Comparison of ENCODE assay signal across 8 cellular contexts in the genomic region with DNA sequence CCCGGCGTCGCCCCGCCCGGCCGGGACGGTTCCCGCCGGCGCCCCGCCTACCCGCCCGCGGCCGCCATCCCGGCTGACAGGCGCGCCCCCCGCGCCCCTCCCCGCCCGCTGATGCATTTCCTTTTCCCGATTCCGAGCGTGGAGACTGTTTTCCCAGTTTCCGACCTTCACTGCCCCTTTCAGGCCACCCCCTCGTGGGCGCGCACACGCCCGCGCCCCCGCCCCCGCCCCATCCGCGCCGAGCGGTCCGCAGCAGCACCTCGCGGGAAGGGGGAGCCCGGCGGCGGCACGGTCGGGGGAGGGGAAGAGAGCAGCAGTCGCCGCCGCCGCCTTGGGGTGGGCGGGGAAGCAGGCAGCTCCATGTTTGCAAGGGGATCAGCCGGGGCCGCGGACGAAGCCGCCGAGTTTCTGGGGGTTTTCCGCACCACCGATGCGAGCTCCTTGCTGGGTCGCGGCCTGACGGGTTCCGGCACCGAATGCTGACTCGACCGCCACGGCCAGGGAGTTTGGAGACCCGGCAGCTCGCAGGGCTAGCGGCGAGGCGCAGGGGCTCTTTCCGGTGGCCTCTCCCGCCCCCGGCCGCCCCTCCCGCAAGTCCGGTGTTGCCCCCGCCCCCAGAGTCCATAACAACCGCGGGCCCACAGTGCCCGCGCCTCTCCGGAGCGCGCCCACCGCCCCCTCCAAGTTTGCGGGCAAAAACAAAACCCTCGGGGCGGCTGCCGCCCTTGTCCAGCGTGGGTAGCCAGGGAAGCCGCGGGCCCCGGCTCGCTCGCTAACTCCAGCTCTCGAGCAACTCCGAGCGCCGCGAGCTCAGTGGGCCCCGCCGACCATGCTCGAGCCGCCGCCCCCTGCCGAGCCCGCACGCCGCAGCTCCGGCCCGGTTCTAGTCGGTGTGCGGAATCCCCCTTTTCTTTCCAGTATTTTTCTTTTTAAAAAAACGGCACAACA. TPM values are rescaled to one million over a fixed set of nuclear protein-coding genes. Genes with fewer than 3 reads are reported as not detected.
DNase-seq lines count a peak whose midpoint lies in the region; ATAC-seq and TF ChIP-seq lines count a peak whose summit lies in the region.

No MANE protein-coding gene starts in this region.

- no peaks in the 10 kb centered on the region for H3K36me3 ChIP-seq in IMR-90 (ENCODE audit: control insufficient read depth, insufficient read depth, low read length)

- H3K4me1 ChIP-seq in IMR-90 (ENCODE audit: control insufficient read depth, insufficient read depth, low read length), result peaks cover 11% of the 10 kb centered on the region

- WGBS in IMR-90 (ENCODE audit: extremely low coverage in 2 of 2, insufficient read length in 1 of 2), 2 experiments, result 1% methylated on average over 34 of the region's 117 CpGs; no CpG with 5 or more reads in 1 of the 2 experiments

- H3K4me2 ChIP-seq in IMR-90 (ENCODE audit: low read depth, low read length), result peak overlapping the region; percentile 76

- no peaks in the 10 kb centered on the region for H3K27me3 ChIP-seq in IMR-90 (ENCODE audit: control insufficient read depth, insufficient read depth, low read length)

- no peak for TF ChIP-seq CTCF in CD14-positive monocyte (IDR thresholded peaks at IDR 0.05)
- no peak for TF ChIP-seq CTCF in IMR-90 (conservative IDR thresholded peaks at IDR 0.05; ENCODE audit: low read depth, low read length)

- 0 out of 2 replicates have a peak overlapping the region, but pooled peaks have one; percentile 34 for H3K56ac ChIP-seq in IMR-90 (ENCODE audit: extremely low read depth, insufficient read depth, low read length)

- H3K4ac ChIP-seq in IMR-90 (ENCODE audit: low read depth, low read length), result peak overlapping the region; percentile 63; the same call in 1 of the 2 replicates

- H2BK15ac ChIP-seq in IMR-90 (ENCODE audit: low read depth, low read length), result no peak overlapping the region

- no peak overlapping the region for H2BK120ac ChIP-seq in IMR-90 (ENCODE audit: low read depth, low read length)

- TF ChIP-seq POLR2A in IMR-90 (IDR thresholded peaks at IDR 0.05; ENCODE audit: low read depth, low read length), result peak; percentile 1

- H4K8ac ChIP-seq in IMR-90 (ENCODE audit: low read depth in 2 of 2, low read length in 2 of 2), result peak overlapping the region in 1 of 2 experiments; percentile 69; a peak in 1 of 4 replicates

- H3K79me1 ChIP-seq in IMR-90 (ENCODE audit: low read depth in 1 of 2, low read length in 2 of 2), result peaks cover 11 to 24% of the 10 kb centered on the region in 2 experiments; a peak in 3 of 4 replicates

- H2AFZ ChIP-seq in IMR-90 (replicated peaks; ENCODE audit: low read length, poor library complexity), result peak overlapping the region; percentile 91

- ATAC-seq in IMR-90 (ENCODE audit: low read depth) (peak; percentile 0), GM18511 (IDR thresholded peaks at IDR 0.05; ENCODE audit: unreplicated experiment) (no peak), HG03432 (IDR thresholded peaks at IDR 0.05; ENCODE audit: unreplicated experiment) (no peak)

- peaks cover 19% of the 10 kb centered on the region for H4K20me1 ChIP-seq in IMR-90 (ENCODE audit: insufficient read depth, low read length)

- H3K9me3 ChIP-seq in IMR-90 (ENCODE audit: control insufficient read depth, insufficient read depth, low read length), result no peaks in the 10 kb centered on the region

- H4K5ac ChIP-seq in IMR-90 (ENCODE audit: low read depth, low read length), result no peak overlapping the region

- TF ChIP-seq RAD21 in IMR-90 (IDR thresholded peaks at IDR 0.05; ENCODE audit: low read length), result no peak

- CTCF ChIA-PET in IMR-90 (lab: Yijun Ruan, JAX), result interaction anchor here (0.6 to 1.0 kb wide), 3 partner anchors 8 to 33 kb away, joined by 3 to 4 read pairs (median 3); no protein-coding TSS in a partner anchor

- peak overlapping the region; percentile 88 to 95 (median 91) for H3K27ac Mint-ChIP-seq in CD14-positive monocyte
- peak overlapping the region; percentile 92 for H3K27ac Mint-ChIP-seq in T-helper 1 cell treated with Interleukin-12 subunit alpha and Interleukin-12 subunit beta and Interleukin-4 antibody, amounts not matched to agents 30 μg/mL and 1 μg/mL, for 36 hours

- intact Hi-C loops in CD14-positive monocyte (cut with micrococcal nuclease) (loop anchor here (5.0 to 10.0 kb wide), 6 partner anchors 87 to 910 kb away; partner anchors contain the start of genes IMP3 (in 2 of the 2), ARID3B (in 1 of the 2), COX5A (in 1 of the 2) and MAN2C1 (in 1 of the 2)), IMR-90 (cut with micrococcal nuclease) (loop anchor here (5.0 to 10.0 kb wide), 2 partner anchors 183 to 430 kb away; partner anchors contain the start of gene PPCDC)

- no peak overlapping the region for H2BK20ac ChIP-seq in IMR-90 (ENCODE audit: low read depth, low read length)

- H4K91ac ChIP-seq in IMR-90 (ENCODE audit: insufficient read depth, low read depth, low read length), result no peak overlapping the region

- no peaks in the 10 kb centered on the region for H3K36me3 Mint-ChIP-seq in CD14-positive monocyte
- H3K36me3 Mint-ChIP-seq in T-helper 1 cell treated with Interleukin-12 subunit alpha and Interleukin-12 subunit beta and Interleukin-4 antibody, amounts not matched to agents 30 μg/mL and 1 μg/mL, for 36 hours (ENCODE audit: low read depth), result no peaks in the 10 kb centered on the region

- in situ Hi-C loops in IMR-90 (cut with MboI; ENCODE audit: low sequenced_read_pairs), result no loop called here

- H3K27ac ChIP-seq in IMR-90 (ENCODE audit: insufficient read depth, low read length), result peak overlapping the region; percentile 89
- H3K27ac ChIP-seq in skin epidermis, result peak overlapping the region; percentile 57 to 98 (median 94)

- H3K9me3 Mint-ChIP-seq in CD14-positive monocyte, result no peaks in the 10 kb centered on the region
- H3K9me3 Mint-ChIP-seq in T-helper 1 cell treated with Interleukin-12 subunit alpha and Interleukin-12 subunit beta and Interleukin-4 antibody, amounts not matched to agents 30 μg/mL and 1 μg/mL, for 36 hours, result no peaks in the 10 kb centered on the region

- H3K14ac ChIP-seq in IMR-90 (replicated peaks; ENCODE audit: low read depth, low read length), result peak overlapping the region; percentile 65; the same call in 1 of the 2 replicates

- peak overlapping the region; percentile 90 to 92 for H3K4me3 Mint-ChIP-seq in CD14-positive monocyte
- peak overlapping the region; percentile 91 for H3K4me3 Mint-ChIP-seq in T-helper 1 cell treated with Interleukin-12 subunit alpha and Interleukin-12 subunit beta and Interleukin-4 antibody, amounts not matched to agents 30 μg/mL and 1 μg/mL, for 36 hours

- peaks cover 0 to 2% (median 1%) of the 10 kb centered on the region in 3 donors for H3K27me3 Mint-ChIP-seq in CD14-positive monocyte (ENCODE audit: low read depth in 3 of 3)
- no peaks in the 10 kb centered on the region for H3K27me3 Mint-ChIP-seq in T-helper 1 cell treated with Interleukin-12 subunit alpha and Interleukin-12 subunit beta and Interleukin-4 antibody, amounts not matched to agents 30 μg/mL and 1 μg/mL, for 36 hours (ENCODE audit: low read depth)

- DNase-seq in CD14-positive monocyte (ENCODE audit: low spot score) (peak; percentile 55), IMR-90 (no peak), amygdala (lab: John Stamatoyannopoulos, UW) (peak in 51 of 56 donors; percentile 30 to 97 (median 88))

- H3K9ac ChIP-seq in IMR-90 (ENCODE audit: low read depth, low read length), result peak overlapping the region; percentile 83

- dilution Hi-C loops in IMR-90 (cut with HindIII; ENCODE audit: low sequenced_read_pairs, unreplicated experiment), result no loop called here

- H2AK9ac ChIP-seq in IMR-90 (replicated peaks; ENCODE audit: low read depth, low read length, poor library complexity), result peak overlapping the region; percentile 95

- peak overlapping the region; percentile 32; the same call in 1 of the 2 replicates for H3K18ac ChIP-seq in IMR-90 (ENCODE audit: low read depth, low read length)

- H3K9me1 ChIP-seq in IMR-90 (ENCODE audit: insufficient read depth, low read length), result peaks cover 3% of the 10 kb centered on the region; the same call in 1 of the 2 replicates

- no TSS peak for BruUV-seq in IMR-90 (replicated peaks; lab: Mats Ljungman, UMichigan)

- H3K4me3 ChIP-seq in IMR-90 (ENCODE audit: insufficient read depth, low read depth, low read length) (peak overlapping the region; percentile 60), iPS-11a (ENCODE audit: low read depth, low read length) (peak overlapping the region; percentile 90), skin epidermis (peak overlapping the region; percentile 70 to 97 (median 93))

- peak overlapping the region; percentile 89 for H2BK5ac ChIP-seq in IMR-90 (ENCODE audit: low read depth, low read length, poor library complexity, severe bottlenecking)

- H3K4me1 Mint-ChIP-seq in CD14-positive monocyte, result peaks cover 37% of the 10 kb centered on the region
- H3K4me1 Mint-ChIP-seq in T-helper 1 cell treated with Interleukin-12 subunit alpha and Interleukin-12 subunit beta and Interleukin-4 antibody, amounts not matched to agents 30 μg/mL and 1 μg/mL, for 36 hours (ENCODE audit: low read depth), result peaks cover 24% of the 10 kb centered on the region

- H2AK5ac ChIP-seq in IMR-90 (ENCODE audit: low read depth, low read length), result no peak overlapping the region

- peak overlapping the region; percentile 48; the same call in 1 of the 2 replicates for H3K23ac ChIP-seq in IMR-90 (ENCODE audit: low read depth, low read length)

- POLR2A ChIA-PET in IMR-90 (lab: Charles Lee; ENCODE audit: unreplicated experiment), result no interaction called here

TF ChIP-seq in IMR-90, 13 proteins besides CTCF, POLR2A, EP300 and RAD21:
- TF ChIP-seq ELK1 (IDR thresholded peaks at IDR 0.05; ENCODE audit: borderline replicate concordance, low read depth, low read length), result no peak
- peak; percentile 67 for TF ChIP-seq MXI1 (IDR thresholded peaks at IDR 0.05; ENCODE audit: borderline replicate concordance, low read depth, low read length)

RNA-seq across cellular contexts. Expression of gene SIN3A, which starts 3.3 kb away (rescaled TPM):
- polyA plus RNA-seq in CD14-positive monocyte (1 to 10 TPM; 2.3 to 7.9 TPM), IMR-90 (2012; rRNA removed) (21.2 and 25.3 TPM in 2 replicates)
- total RNA-seq in IMR-90 (2012; rRNA removed), result 25.6 and 31.5 TPM in 2 replicates
- 7.2 and 17.1 TPM in 2 replicates for polyA plus RNA-seq in IMR-90 (2012; cell fraction: cytosol; rRNA removed)
- 18.9 and 20.8 TPM in 2 replicates for polyA plus RNA-seq in IMR-90 (2012; cell fraction: nucleus; rRNA removed; ENCODE audit: low replicate concordance)
